18 cellular contexts compared by ENCODE assay signal in the genomic region with DNA sequence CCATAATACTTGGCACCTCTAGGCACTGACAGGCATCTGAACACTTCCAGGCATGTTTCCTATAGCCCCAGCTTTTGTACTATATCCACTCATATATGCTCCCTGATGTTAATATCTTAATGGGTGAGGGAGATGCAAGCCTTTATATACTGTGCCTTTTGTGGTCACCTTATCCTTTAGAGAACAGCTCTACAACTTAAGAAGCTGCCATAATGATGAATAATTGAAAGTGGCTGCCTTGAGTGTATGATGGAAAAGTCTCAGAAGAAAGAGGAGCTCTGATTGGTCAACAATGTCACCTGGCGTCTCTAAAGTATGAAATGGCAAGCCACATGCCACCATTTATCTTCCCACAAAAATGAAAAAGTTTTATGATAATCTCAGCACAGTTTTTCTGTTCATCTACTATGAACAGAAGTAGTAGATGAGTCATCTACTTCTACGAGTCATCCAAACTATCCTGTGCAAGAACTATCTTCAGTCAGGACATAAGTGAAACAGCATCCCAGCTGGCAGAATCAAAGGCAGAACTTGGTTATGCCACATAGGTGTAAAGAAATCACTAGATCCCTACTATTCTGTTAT.
"Had no signal": no experiment of that assay in that cellular context is flagged by ENCODE, and none has a peak within 500 bp of the region (broad histone marks: within the 10 kb centered on the region; RNA-seq: fewer than 3 reads in every experiment).

No MANE protein-coding gene starts in this region.

- H3K27me3 ChIP-seq: body of pancreas, gastroesophageal sphincter, heart left ventricle had no signal

- H3K27ac ChIP-seq: body of pancreas, coronary artery, gastroesophageal sphincter, heart left ventricle, left ventricle myocardium inferior had no signal

- H3K4me1 ChIP-seq: body of pancreas, gastroesophageal sphincter, left ventricle myocardium inferior had no signal

- H3K36me3 Mint-ChIP-seq: activated naive CD8-positive, alpha-beta T cell treated with anti-CD3 and anti-CD28 coated beads, Interleukin-2, amount 10 ng/mL, durations not matched to agents 7 days and 5 days; naive B cell had no signal

- H3K9me3 ChIP-seq: body of pancreas, gastroesophageal sphincter, heart left ventricle, left ventricle myocardium inferior had no signal

- H3K4me1 Mint-ChIP-seq: activated CD4-positive, alpha-beta T cell treated with anti-CD3 and anti-CD28 coated beads, Interleukin-2, amount 10 ng/mL, durations not matched to agents 7 days and 5 days; activated naive CD8-positive, alpha-beta T cell treated with anti-CD3 and anti-CD28 coated beads, Interleukin-2, amount 10 ng/mL, durations not matched to agents 7 days and 5 days; central memory CD8-positive, alpha-beta T cell; neural crest cell had no signal

- H3K4me3 ChIP-seq: body of pancreas, coronary artery, gastroesophageal sphincter, heart left ventricle, left ventricle myocardium inferior, mucosa of descending colon had no signal

- H3K27ac Mint-ChIP-seq: activated CD4-positive, alpha-beta T cell treated with anti-CD3 and anti-CD28 coated beads, Interleukin-2, amount 10 ng/mL, durations not matched to agents 7 days and 5 days; activated naive CD8-positive, alpha-beta T cell treated with anti-CD3 and anti-CD28 coated beads, Interleukin-2, amount 10 ng/mL, durations not matched to agents 7 days and 5 days; naive B cell; progenitor cell of endocrine pancreas; T-helper 2 cell treated with Interferon-gamma antibody and Interleukin-4, amounts not matched to agents 5 μg/mL and 100 μg/mL, for 36 hours had no signal

- H3K4me3 Mint-ChIP-seq: activated CD4-positive, alpha-beta T cell treated with anti-CD3 and anti-CD28 coated beads, Interleukin-2, amount 10 ng/mL, durations not matched to agents 7 days and 5 days; activated naive CD8-positive, alpha-beta T cell treated with anti-CD3 and anti-CD28 coated beads, Interleukin-2, amount 10 ng/mL, durations not matched to agents 7 days and 5 days; central memory CD8-positive, alpha-beta T cell; naive B cell; neural crest cell; T-helper 2 cell treated with Interferon-gamma antibody and Interleukin-4, amounts not matched to agents 5 μg/mL and 100 μg/mL, for 36 hours had no signal

- H3K9ac ChIP-seq: SK-N-SH had no signal

- H3K27me3 Mint-ChIP-seq: activated CD4-positive, alpha-beta T cell treated with anti-CD3 and anti-CD28 coated beads, Interleukin-2, amount 10 ng/mL, durations not matched to agents 7 days and 5 days; central memory CD8-positive, alpha-beta T cell; naive B cell; progenitor cell of endocrine pancreas had no signal

- DNase-seq: activated CD4-positive, alpha-beta T cell treated with anti-CD3 and anti-CD28 coated beads, Interleukin-2, amount 10 ng/mL, durations not matched to agents 7 days and 5 days; activated CD4-positive, CD25-positive, alpha-beta regulatory T cell; activated naive CD8-positive, alpha-beta T cell treated with anti-CD3 and anti-CD28 coated beads, Interleukin-2, amount 10 ng/mL, durations not matched to agents 7 days and 5 days; body of pancreas; erythroblast; heart left ventricle; left ventricle myocardium inferior; mucosa of descending colon; naive B cell; right cardiac atrium; SK-N-SH; stimulated activated CD4-positive, alpha-beta T cell treated with anti-CD3 and anti-CD28 coated beads, Interleukin-2, amount 100 ng/mL, for 48 hours had no signal

- H3K4me2 ChIP-seq: SK-N-SH had no signal

- H3K36me3 ChIP-seq: gastroesophageal sphincter, heart left ventricle, left ventricle myocardium inferior had no signal

- ATAC-seq: body of pancreas, gastroesophageal sphincter, heart left ventricle, mucosa of descending colon, right cardiac atrium had no signal
